ENCODE assay signal across 26 cellular contexts in genomic region chr3:31370093-31370666, GRCh38.
DNase-seq lines count a peak whose midpoint lies in the region; ATAC-seq, FAIRE-seq and TF ChIP-seq lines count a peak whose summit lies in the region.
"Had no signal": no experiment of that assay in that cellular context is flagged by ENCODE, and none has a peak within 500 bp of the region (broad histone marks: within the 10 kb centered on the region; RNA-seq: fewer than 3 reads in every experiment).

No MANE protein-coding gene starts in this region.

- TF ChIP-seq CTCF in HepG2 (CRISPR knock-in tag; IDR thresholded peaks at IDR 0.05), result no peak
- no peak for TF ChIP-seq CTCF in right lobe of liver (IDR thresholded peaks at IDR 0.05)
- no peak for TF ChIP-seq CTCF in choroid plexus epithelial cell (conservative IDR thresholded peaks at IDR 0.05; ENCODE audit: low read depth, low read length)

- H3K4me2 ChIP-seq in HepG2 (ENCODE audit: low read depth, low read length), result peak overlapping the region; percentile 49

- no peaks in the 10 kb centered on the region for H3K79me2 ChIP-seq in HepG2 (ENCODE audit: insufficient read depth, low read length)

- no peak for FAIRE-seq in HepG2 (lab: Jason Lieb, UNC)
- FAIRE-seq: GM18507, urothelium cell line had no signal

- H3K27ac ChIP-seq in HepG2 (ENCODE audit: extremely low read length, insufficient read depth, low read length) (peak overlapping the region; percentile 70), right lobe of liver (no peak overlapping the region), mesodermal cell (ENCODE audit: low read depth, low read length, severe bottlenecking) (peak overlapping the region; percentile 29)
- H3K27ac ChIP-seq: spleen, VCaP had no signal

- in situ Hi-C loops in HepG2 (cut with HindIII; ENCODE audit: extremely low pct_ligation_motif_present, low pct_unique_long_range_greater_than_20kb), result no loop called here

- H3K36me3 ChIP-seq in HepG2 (replicated peaks in 1 of 2; ENCODE audit: control insufficient read depth in 1 of 2, insufficient read depth in 2 of 2, low read length in 2 of 2), result no peaks in the 10 kb centered on the region
- no peaks in the 10 kb centered on the region for H3K36me3 ChIP-seq in right lobe of liver
- no peaks in the 10 kb centered on the region for H3K36me3 ChIP-seq in mesodermal cell (ENCODE audit: control insufficient read depth, insufficient read depth, low read length)
- H3K36me3 ChIP-seq: spleen had no signal

- CTCF ChIA-PET in HepG2 (lab: Yijun Ruan, JAX; ENCODE audit: low intra/inter-chr PET ratio, low total read pairs), result no interaction called here
- CTCF ChIA-PET in activated CD4-positive, alpha-beta memory T cell treated with anti-CD3 and anti-CD28 coated beads for 36 hours (lab: Charles Lee), result no interaction called here

- H3K9ac ChIP-seq in HepG2 (ENCODE audit: insufficient read depth, low read depth, low read length), result peak overlapping the region; percentile 38

- no peak overlapping the region for H3K27ac Mint-ChIP-seq in activated CD4-positive, alpha-beta memory T cell treated with anti-CD3 and anti-CD28 coated beads for 36 hours
- H3K27ac Mint-ChIP-seq: dendritic cell treated with granulocyte-macrophage colony-stimulating factor and Interleukin-4, amounts not matched to agents 40 ng/mL and 50 ng/mL, for 4 days; naive thymus-derived CD4-positive, alpha-beta T cell; stimulated activated naive B cell treated with anti-CD40 and anti-IgM and Interleukin-4, amounts not matched to agents 10 μg/mL and 1 μg/mL and 100 μg/mL, for 72 hours; T-helper 2 cell treated with Interferon-gamma antibody and Interleukin-4, amounts not matched to agents 5 μg/mL and 100 μg/mL, for 36 hours had no signal

- H2AFZ ChIP-seq in HepG2 (ENCODE audit: low read length), result no peak overlapping the region

- ATAC-seq in HepG2 (peak; percentile 21; the same call in 2 of the 3 replicates), right lobe of liver (no peak), GM18511 (IDR thresholded peaks at IDR 0.05; ENCODE audit: unreplicated experiment) (no peak)
- ATAC-seq: naive thymus-derived CD4-positive, alpha-beta T cell; stimulated activated naive B cell treated with anti-CD40 and anti-IgM and Interleukin-4, amounts not matched to agents 10 μg/mL and 1 μg/mL and 100 μg/mL, for 72 hours had no signal

- TF ChIP-seq EP300 in HepG2 (IDR thresholded peaks at IDR 0.05; ENCODE audit: low read depth in 2 of 2, low read length in 2 of 2), result no peak
- TF ChIP-seq EP300 in HepG2 (CRISPR knock-in tag; IDR thresholded peaks at IDR 0.05; ENCODE audit: borderline replicate concordance), result no peak

- H3K9me3 ChIP-seq in HepG2 (ENCODE audit: low read length) (no peaks in the 10 kb centered on the region), right lobe of liver (no peaks in the 10 kb centered on the region), mesodermal cell (ENCODE audit: control insufficient read depth, low read length) (no peaks in the 10 kb centered on the region)
- H3K9me3 ChIP-seq: spleen had no signal

- H3K27me3 ChIP-seq in HepG2 (ENCODE audit: control insufficient read depth in 1 of 2, insufficient read depth in 2 of 2, low read length in 2 of 2) (no peaks in the 10 kb centered on the region), right lobe of liver (no peaks in the 10 kb centered on the region)
- H3K27me3 ChIP-seq: spleen had no signal

- no peaks in the 10 kb centered on the region for H3K9me3 Mint-ChIP-seq in activated CD4-positive, alpha-beta memory T cell treated with anti-CD3 and anti-CD28 coated beads for 36 hours
- H3K9me3 Mint-ChIP-seq: brain; dendritic cell treated with granulocyte-macrophage colony-stimulating factor and Interleukin-4, amounts not matched to agents 40 ng/mL and 50 ng/mL, for 4 days; stimulated activated naive B cell treated with anti-CD40 and anti-IgM and Interleukin-4, amounts not matched to agents 10 μg/mL and 1 μg/mL and 100 μg/mL, for 72 hours; T-helper 2 cell treated with Interferon-gamma antibody and Interleukin-4, amounts not matched to agents 5 μg/mL and 100 μg/mL, for 36 hours had no signal

- peaks cover 47% of the 10 kb centered on the region for H3K4me1 ChIP-seq in HepG2 (ENCODE audit: insufficient read depth, low read length)
- H3K4me1 ChIP-seq in right lobe of liver, result peaks cover 0 to 9% (median 0%) of the 10 kb centered on the region in 4 donors
- H3K4me1 ChIP-seq in mesodermal cell (ENCODE audit: control insufficient read depth, insufficient read depth, low read length, poor library complexity, severe bottlenecking), result peaks cover 2% of the 10 kb centered on the region
- H3K4me1 ChIP-seq: spleen had no signal

- no peak overlapping the region for H3K4me3 Mint-ChIP-seq in activated CD4-positive, alpha-beta memory T cell treated with anti-CD3 and anti-CD28 coated beads for 36 hours
- H3K4me3 Mint-ChIP-seq: brain; dendritic cell treated with granulocyte-macrophage colony-stimulating factor and Interleukin-4, amounts not matched to agents 40 ng/mL and 50 ng/mL, for 4 days; naive thymus-derived CD4-positive, alpha-beta T cell; stimulated activated naive B cell treated with anti-CD40 and anti-IgM and Interleukin-4, amounts not matched to agents 10 μg/mL and 1 μg/mL and 100 μg/mL, for 72 hours; T-helper 2 cell treated with Interferon-gamma antibody and Interleukin-4, amounts not matched to agents 5 μg/mL and 100 μg/mL, for 36 hours had no signal

- TF ChIP-seq RAD21 in HepG2 (CRISPR knock-in tag; IDR thresholded peaks at IDR 0.05), result no peak

- DNase-seq in HepG2 (ENCODE audit: low spot score) (no peak), right lobe of liver (no peak), choroid plexus epithelial cell (ENCODE audit: low read depth) (peak; percentile 47), amniotic stem cell (lab: John Stamatoyannopoulos, UW) (no peak), SKM-1 treated with dmso at 0.1 percent for 144 hours (lab: John Stamatoyannopoulos, UW; ENCODE audit: unreplicated experiment) (no peak)
- no peak for DNase-seq in activated CD4-positive, alpha-beta memory T cell treated with anti-CD3 and anti-CD28 coated beads for 36 hours
- DNase-seq: activated CD4-positive, alpha-beta T cell treated with anti-CD3 and anti-CD28 coated beads, Interleukin-2, amount 50 U/mL, for 1 hour; activated effector memory CD4-positive, alpha-beta T cell treated with Interleukin-2 at 50 U/mL for 16 hours; DMS79; glutamatergic neuron; naive thymus-derived CD4-positive, alpha-beta T cell; NCI-H1092 treated with DMSO at 0.1 percent for 48 hours; NCI-H2029; NCI-H69; retina; spleen; stimulated activated CD4-positive, alpha-beta T cell treated with anti-CD3 and anti-CD28 coated beads, Interleukin-4, amount 100 ng/mL, for 1 hour; stimulated activated naive B cell treated with anti-CD40 and anti-IgM and Interleukin-4, amounts not matched to agents 10 μg/mL and 1 μg/mL and 100 μg/mL, for 72 hours had no signal

- H3K4me3 ChIP-seq in HepG2 (replicated peaks in 1 of 3; ENCODE audit: insufficient read depth in 1 of 3, low read depth in 2 of 3, low read length in 3 of 3) (no peak overlapping the region; a peak in 1 of 6 replicates), right lobe of liver (no peak overlapping the region), choroid plexus epithelial cell (ENCODE audit: low read depth, low read length) (no peak overlapping the region), mesodermal cell (ENCODE audit: extremely low read depth, insufficient read depth, low read length, poor library complexity, severe bottlenecking) (no peak overlapping the region)
- H3K4me3 ChIP-seq: spleen had no signal

- no peaks in the 10 kb centered on the region for H3K36me3 Mint-ChIP-seq in activated CD4-positive, alpha-beta memory T cell treated with anti-CD3 and anti-CD28 coated beads for 36 hours
- H3K36me3 Mint-ChIP-seq: brain; stimulated activated naive B cell treated with anti-CD40 and anti-IgM and Interleukin-4, amounts not matched to agents 10 μg/mL and 1 μg/mL and 100 μg/mL, for 72 hours had no signal

- TSS peak; percentile 90 for BruUV-seq in HepG2 (replicated peaks; lab: Mats Ljungman, UMichigan)

- POLR2A ChIA-PET in HepG2 (lab: Yijun Ruan, JAX), result interaction anchor here (0.9 to 1.6 kb wide), 4 partner anchors 9 to 84 kb away, joined by 3 to 7 read pairs (median 4); no protein-coding TSS in a partner anchor
- POLR2A ChIA-PET in activated CD4-positive, alpha-beta memory T cell treated with anti-CD3 and anti-CD28 coated beads for 36 hours (lab: Charles Lee), result no interaction called here

- peaks cover 10% of the 10 kb centered on the region for H3K4me1 Mint-ChIP-seq in activated CD4-positive, alpha-beta memory T cell treated with anti-CD3 and anti-CD28 coated beads for 36 hours (ENCODE audit: low read depth)
- H3K4me1 Mint-ChIP-seq: stimulated activated naive B cell treated with anti-CD40 and anti-IgM and Interleukin-4, amounts not matched to agents 10 μg/mL and 1 μg/mL and 100 μg/mL, for 72 hours had no signal

- H4K20me1 ChIP-seq in HepG2 (ENCODE audit: insufficient read depth, low read length), result no peaks in the 10 kb centered on the region

- H3K27me3 Mint-ChIP-seq in activated CD4-positive, alpha-beta memory T cell treated with anti-CD3 and anti-CD28 coated beads for 36 hours, result no peaks in the 10 kb centered on the region
- H3K27me3 Mint-ChIP-seq: brain; dendritic cell treated with granulocyte-macrophage colony-stimulating factor and Interleukin-4, amounts not matched to agents 40 ng/mL and 50 ng/mL, for 4 days; naive thymus-derived CD4-positive, alpha-beta T cell; stimulated activated naive B cell treated with anti-CD40 and anti-IgM and Interleukin-4, amounts not matched to agents 10 μg/mL and 1 μg/mL and 100 μg/mL, for 72 hours had no signal

- TF ChIP-seq POLR2A in HepG2 (IDR thresholded peaks at IDR 0.05; ENCODE audit: insufficient read depth in 1 of 2, low read depth in 2 of 2, low read length in 2 of 2) (no peak), right lobe of liver (IDR thresholded peaks at IDR 0.05) (no peak)

- intact Hi-C loops in HepG2 (cut with micrococcal nuclease; ENCODE audit: unreplicated experiment), result no loop called here
- intact Hi-C loops in right lobe of liver (cut with DNase I), result no loop called here
- intact Hi-C loops in activated CD4-positive, alpha-beta memory T cell treated with anti-CD3 and anti-CD28 coated beads for 36 hours (cut with micrococcal nuclease), result no loop called here

TF ChIP-seq in HepG2, 621 proteins besides CTCF, POLR2A, EP300 and RAD21:
- TF ChIP-seq MAFK (conservative IDR thresholded peaks at IDR 0.05 in 1 of 2, IDR thresholded peaks at IDR 0.05 in 1 of 2; ENCODE audit: low read length in 2 of 2) (peak; percentile 80 to 93), ZNF709 (CRISPR knock-in tag; IDR thresholded peaks at IDR 0.05) (no peak), MAFF (IDR thresholded peaks at IDR 0.05; ENCODE audit: low read depth, low read length) (peak; percentile 86)

Comparison
In these comparisons a context has a peak if more than half of its experiments do, and no peak if none do; other contexts are left out.
1. H3K27ac ChIP-seq: peak in HepG2 (single experiment) and mesodermal cell (single experiment); none in right lobe of liver (0 of 3).